In the genomic region with DNA sequence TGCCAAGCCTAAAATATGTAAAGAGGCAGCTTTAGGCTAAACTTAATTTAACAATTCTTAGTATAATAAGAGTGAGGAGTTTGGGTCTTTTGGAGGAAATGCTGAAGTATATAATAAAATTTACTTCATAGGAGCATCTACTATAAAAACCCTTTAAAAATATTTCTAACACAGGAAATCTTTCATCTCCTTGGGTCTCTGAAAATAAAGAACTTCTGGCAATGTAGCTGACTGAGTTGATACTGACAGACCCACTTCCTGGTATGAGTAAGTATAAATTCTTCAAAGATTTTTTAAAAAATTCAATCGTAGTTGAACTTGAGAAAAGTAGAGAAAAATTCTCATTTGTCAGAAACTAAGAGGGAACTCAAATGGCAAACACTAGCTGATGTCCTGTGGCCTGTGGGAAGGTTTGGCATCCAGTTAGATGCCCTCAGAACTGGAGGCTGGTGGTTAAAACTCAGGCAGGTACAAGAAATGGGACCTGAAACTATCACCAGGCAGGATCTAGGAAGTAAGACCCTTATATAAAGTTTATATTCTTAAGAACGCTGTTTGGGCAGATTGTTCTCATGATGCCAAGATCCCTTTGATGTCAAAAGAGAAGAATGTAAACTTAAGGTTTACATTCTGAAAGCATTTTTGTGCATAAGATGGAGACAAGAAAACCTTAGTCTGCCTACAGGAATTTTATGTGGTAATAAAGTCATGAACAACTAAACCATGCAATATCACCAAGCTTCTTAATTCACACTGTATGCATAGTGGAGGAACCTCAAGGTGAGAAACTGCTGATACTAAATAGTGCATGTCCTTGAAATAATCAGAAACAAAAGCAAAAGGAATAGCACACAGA, we compare ENCODE assay signal across 1 cellular context.
TF ChIP-seq lines count a peak whose summit lies in the region.

No MANE protein-coding gene starts in this region.

TF ChIP-seq in IMR-90, 13 proteins besides CTCF, POLR2A, EP300 and RAD21:
- TF ChIP-seq BHLHE40 (IDR thresholded peaks at IDR 0.05; ENCODE audit: low read depth, low read length) (no peak), RCOR1 (IDR thresholded peaks at IDR 0.05; ENCODE audit: insufficient replicate concordance, low read length) (no peak), MAZ (IDR thresholded peaks at IDR 0.05; ENCODE audit: borderline replicate concordance, low read depth, low read length) (no peak), FOS (IDR thresholded peaks at IDR 0.05; ENCODE audit: low read depth, low read length) (no peak)
